ENCODE assay signal across 8 cellular contexts in the genomic region with DNA sequence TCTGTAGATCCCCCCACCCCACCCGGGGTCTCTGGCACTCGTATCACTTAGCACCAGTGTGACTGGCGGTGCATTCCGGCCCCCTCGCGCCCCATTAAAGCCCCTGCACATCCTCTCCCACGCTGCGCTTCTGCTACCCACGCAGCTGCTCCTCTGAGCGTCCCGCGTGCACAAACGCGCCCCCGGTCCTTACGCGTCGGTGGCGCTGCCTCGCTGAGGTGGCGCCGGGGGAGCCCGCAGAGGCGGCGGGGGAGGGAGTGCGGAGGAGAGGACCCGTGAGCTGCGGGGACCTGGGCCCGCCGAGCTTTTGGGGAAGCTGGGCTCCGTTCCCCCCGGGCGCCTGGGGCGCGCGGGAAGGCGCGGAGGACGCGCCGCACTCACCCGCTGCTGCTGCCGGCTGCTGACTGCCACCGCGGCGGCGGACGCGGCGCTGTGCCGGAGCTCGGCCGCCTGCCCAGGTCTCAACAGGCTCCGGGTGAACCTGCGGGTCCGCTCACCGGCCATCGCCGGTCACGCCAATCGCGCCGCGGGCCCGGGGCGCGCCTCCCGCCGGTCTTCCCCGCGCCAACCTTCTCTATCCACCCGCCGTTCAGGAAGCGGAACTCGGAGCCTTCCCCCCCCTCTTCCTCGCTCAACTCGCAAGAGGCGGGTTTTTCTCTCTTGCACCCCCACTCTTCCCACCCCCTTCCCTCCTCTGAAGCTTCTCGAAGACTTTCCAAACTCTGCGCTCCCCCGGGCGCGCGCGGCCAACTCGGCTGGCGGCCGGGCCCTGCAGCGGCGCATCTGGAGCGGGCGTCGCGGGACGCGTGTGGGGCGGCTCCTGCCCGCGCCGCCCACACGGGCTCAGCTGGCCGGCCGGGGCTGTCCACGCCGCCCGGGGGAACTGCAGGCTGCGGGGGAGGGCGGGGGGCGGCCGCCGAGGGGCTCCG. TPM values are rescaled to one million over a fixed set of nuclear protein-coding genes. Genes with fewer than 3 reads are reported as not detected.
DNase-seq lines count a peak whose midpoint lies in the region; ATAC-seq and TF ChIP-seq lines count a peak whose summit lies in the region.

A gene (minus strand): TSS at position 598 of the 929 bp plus-strand sequence. CDS start 94 bp downstream, at position 504.

- peak within 1 kb of the TSS; percentile 98 for H3K27ac Mint-ChIP-seq in activated naive CD8-positive, alpha-beta T cell treated with anti-CD3 and anti-CD28 coated beads for 36 hours

- TF ChIP-seq POLR2A in prostate gland (IDR thresholded peaks at IDR 0.05), result no peak

- H3K27me3 Mint-ChIP-seq in activated naive CD8-positive, alpha-beta T cell treated with anti-CD3 and anti-CD28 coated beads for 36 hours, result no peaks in the 10 kb centered on the region

- H3K9me3 Mint-ChIP-seq in activated naive CD8-positive, alpha-beta T cell treated with anti-CD3 and anti-CD28 coated beads for 36 hours, result no peaks in the 10 kb centered on the region

- H3K36me3 ChIP-seq in A673 (ENCODE audit: insufficient read depth, low read length, poor library complexity, severe bottlenecking) (no peaks in the 10 kb centered on the region), left ventricle myocardium inferior (no peaks in the 10 kb centered on the region), prostate gland (no peaks in the 10 kb centered on the region)

- WGBS in prostate gland, result 1% methylated on average over 73 of the region's 112 CpGs

- H3K4me3 Mint-ChIP-seq in activated naive CD8-positive, alpha-beta T cell treated with anti-CD3 and anti-CD28 coated beads for 36 hours, result peak within 1 kb of the TSS; percentile 95

- H3K4me1 ChIP-seq in A673 (ENCODE audit: insufficient read depth, low read length, poor library complexity, severe bottlenecking) (peaks cover 8% of the 10 kb centered on the region), left ventricle myocardium inferior (peaks cover 17% of the 10 kb centered on the region), prostate gland (replicated peaks) (no peaks in the 10 kb centered on the region)

- POLR2A ChIA-PET in A673 (lab: Charles Lee; ENCODE audit: low non-redundant PET), result no interaction called here

- CTCF ChIA-PET in A673 (lab: Charles Lee), result no interaction called here

- DNase-seq in A673 (ENCODE audit: low spot score) (peak; percentile 24), SK-N-DZ (ENCODE audit: low spot score) (peak; percentile 40), left ventricle myocardium inferior (no peak), prostate gland (ENCODE audit: low spot score) (no peak), GF-D8 (lab: John Stamatoyannopoulos, UW) (no peak)
- peak; percentile 70 for DNase-seq in activated naive CD8-positive, alpha-beta T cell treated with anti-CD3 and anti-CD28 coated beads for 36 hours

- H3K4me3 ChIP-seq in A673 (ENCODE audit: low read depth, low read length, poor library complexity, severe bottlenecking), result peak within 1 kb of the TSS; percentile 53
- peak within 1 kb of the TSS; percentile 66 for H3K4me3 ChIP-seq in left ventricle myocardium inferior
- H3K4me3 ChIP-seq in prostate gland, result peak within 1 kb of the TSS; percentile 32 to 41

- TF ChIP-seq CTCF in A673 (conservative IDR thresholded peaks at IDR 0.05; ENCODE audit: low read depth, low read length) (no peak; the same call in 1 of the 2 replicates), left ventricle myocardium inferior (IDR thresholded peaks at IDR 0.05; ENCODE audit: borderline replicate concordance) (no peak), prostate gland (IDR thresholded peaks at IDR 0.05) (no peak)

- H3K27me3 ChIP-seq in A673 (replicated peaks; ENCODE audit: insufficient read depth, low read depth, low read length, poor library complexity) (peaks cover 73% of the 10 kb centered on the region), left ventricle myocardium inferior (ENCODE audit: low read depth) (peaks cover 68% of the 10 kb centered on the region), prostate gland (replicated peaks; ENCODE audit: insufficient read depth) (peaks cover 8% of the 10 kb centered on the region)

- no TSS peak for BruUV-seq in A673 (replicated peaks; lab: Mats Ljungman, UMichigan)

- H3K9me3 ChIP-seq in A673 (ENCODE audit: low read depth, low read length, poor library complexity, severe bottlenecking) (no peaks in the 10 kb centered on the region), left ventricle myocardium inferior (replicated peaks) (no peaks in the 10 kb centered on the region), prostate gland (no peaks in the 10 kb centered on the region)

- intact Hi-C loops in A673 (cut with micrococcal nuclease; ENCODE audit: unreplicated experiment) (no loop called here), left ventricle myocardium inferior (cut with micrococcal nuclease) (no loop called here), prostate gland (cut with DNase I) (no loop called here)

- ATAC-seq in GM18858 (IDR thresholded peaks at IDR 0.05; ENCODE audit: unreplicated experiment) (peak; percentile 9), HG03066 (IDR thresholded peaks at IDR 0.05; ENCODE audit: low read depth, unreplicated experiment) (peak; percentile 23)

- H3K27ac ChIP-seq in A673 (ENCODE audit: low read depth, low read length, poor library complexity, severe bottlenecking), result no peak within 1 kb of the TSS
- H3K27ac ChIP-seq in left ventricle myocardium inferior (replicated peaks), result no peak within 1 kb of the TSS
- H3K27ac ChIP-seq in prostate gland, result no peak within 1 kb of the TSS

- H3K4me1 Mint-ChIP-seq in activated naive CD8-positive, alpha-beta T cell treated with anti-CD3 and anti-CD28 coated beads for 36 hours, result peaks cover 46% of the 10 kb centered on the region

- peaks cover 32% of the 10 kb centered on the region for H3K36me3 Mint-ChIP-seq in activated naive CD8-positive, alpha-beta T cell treated with anti-CD3 and anti-CD28 coated beads for 36 hours

RNA-seq across cellular contexts. Expression of the gene that starts here (rescaled TPM):
- 5.1 and 6.1 TPM in 2 replicates for total RNA-seq in A673 (2021)
- polyA plus RNA-seq in SK-N-DZ (2014; cell fraction: cytosol; rRNA removed), result 7.9 and 11.6 TPM in 2 replicates
- polyA plus RNA-seq in SK-N-DZ (2014; cell fraction: nucleus; rRNA removed), result 5.7 and 8.7 TPM in 2 replicates
- 100 to 1,000 TPM; 154 to 159 TPM for total RNA-seq in activated naive CD8-positive, alpha-beta T cell treated with anti-CD3 and anti-CD28 coated beads for 36 hours
- 1.6 TPM for total RNA-seq in left ventricle myocardium inferior
- 1 to 10 TPM; 4.8 to 6.2 TPM for total RNA-seq in prostate gland

Comparison
In these comparisons a context has a peak if more than half of its experiments do, and no peak if none do; other contexts are left out.
1. RNA of the gene that starts here (total RNA-seq): 154 to 159 TPM in activated naive CD8-positive, alpha-beta T cell treated with anti-CD3 and anti-CD28 coated beads for 36 hours; 4.8 to 6.2 TPM in prostate gland, 5.1 to 6.1 TPM in A673 and 1.6 TPM in left ventricle myocardium inferior (single experiment); every median in the first group is over 10 times any median in the second.
2. DNase-seq: peak in A673 (single experiment), SK-N-DZ (single experiment) and activated naive CD8-positive, alpha-beta T cell treated with anti-CD3 and anti-CD28 coated beads for 36 hours (single experiment); none in left ventricle myocardium inferior (single experiment), prostate gland (single experiment) and GF-D8 (single experiment).
3. Peak in every context shown above with its lines, with median percentiles within 50 percentile points of each other: H3K4me3 ChIP-seq.